15 cellular contexts compared by ENCODE assay signal in the genomic region with DNA sequence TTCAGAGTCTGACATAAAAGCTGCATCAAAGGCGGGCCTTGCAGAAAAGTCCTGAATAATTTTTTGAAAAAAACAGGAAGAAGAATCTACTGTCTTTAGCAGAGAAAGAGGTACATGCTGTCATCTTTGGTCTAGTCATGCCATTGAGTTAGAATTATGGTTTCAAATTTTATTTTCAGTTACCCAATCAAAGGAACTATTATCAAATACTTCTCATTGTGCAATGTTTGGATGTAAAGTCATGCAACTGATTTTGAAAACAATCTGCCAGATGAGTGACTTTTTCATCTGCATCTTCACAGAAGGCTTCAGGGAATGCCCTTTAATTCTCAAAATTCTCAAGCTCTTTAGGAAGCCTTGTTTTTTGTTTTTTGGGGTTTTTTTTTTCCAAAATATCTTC.
"Had no signal": no experiment of that assay in that cellular context is flagged by ENCODE, and none has a peak within 500 bp of the region (broad histone marks: within the 10 kb centered on the region; RNA-seq: fewer than 3 reads in every experiment).

No MANE protein-coding gene starts in this region.

- H3K4me3 Mint-ChIP-seq: activated B cell treated with CpG ODN at 0.5 μM for 24 hours; activated CD4-positive, alpha-beta memory T cell treated with anti-CD3 and anti-CD28 coated beads, Interleukin-2, amount 10 ng/mL, durations not matched to agents 7 days and 5 days; activated CD8-positive, alpha-beta memory T cell treated with anti-CD3 and anti-CD28 coated beads, Interleukin-2, amount 10 ng/mL, durations not matched to agents 7 days and 5 days; activated naive CD8-positive, alpha-beta T cell treated with anti-CD3 and anti-CD28 coated beads for 36 hours; effector memory CD8-positive, alpha-beta T cell had no signal

- H3K36me3 ChIP-seq: heart right ventricle, tibial nerve had no signal

- H3K4me1 Mint-ChIP-seq: activated B cell treated with CpG ODN at 0.5 μM for 24 hours; activated CD4-positive, alpha-beta memory T cell treated with anti-CD3 and anti-CD28 coated beads, Interleukin-2, amount 10 ng/mL, durations not matched to agents 7 days and 5 days; activated CD8-positive, alpha-beta memory T cell treated with anti-CD3 and anti-CD28 coated beads, Interleukin-2, amount 10 ng/mL, durations not matched to agents 7 days and 5 days; activated naive CD8-positive, alpha-beta T cell treated with anti-CD3 and anti-CD28 coated beads for 36 hours had no signal

- H3K27ac Mint-ChIP-seq: activated B cell treated with CpG ODN at 0.5 μM for 24 hours; activated CD4-positive, alpha-beta memory T cell treated with anti-CD3 and anti-CD28 coated beads, Interleukin-2, amount 10 ng/mL, durations not matched to agents 7 days and 5 days; activated CD8-positive, alpha-beta memory T cell treated with anti-CD3 and anti-CD28 coated beads, Interleukin-2, amount 10 ng/mL, durations not matched to agents 7 days and 5 days; activated naive CD8-positive, alpha-beta T cell treated with anti-CD3 and anti-CD28 coated beads for 36 hours; effector memory CD8-positive, alpha-beta T cell had no signal

- H3K27ac ChIP-seq: heart right ventricle had no signal

- H3K9me3 Mint-ChIP-seq: activated naive CD8-positive, alpha-beta T cell treated with anti-CD3 and anti-CD28 coated beads for 36 hours had no signal

- H3K36me3 Mint-ChIP-seq: activated CD8-positive, alpha-beta memory T cell treated with anti-CD3 and anti-CD28 coated beads, Interleukin-2, amount 10 ng/mL, durations not matched to agents 7 days and 5 days; activated naive CD8-positive, alpha-beta T cell treated with anti-CD3 and anti-CD28 coated beads for 36 hours had no signal

- H3K27me3 Mint-ChIP-seq: activated B cell treated with CpG ODN at 0.5 μM for 24 hours; activated CD4-positive, alpha-beta memory T cell treated with anti-CD3 and anti-CD28 coated beads, Interleukin-2, amount 10 ng/mL, durations not matched to agents 7 days and 5 days; activated CD8-positive, alpha-beta memory T cell treated with anti-CD3 and anti-CD28 coated beads, Interleukin-2, amount 10 ng/mL, durations not matched to agents 7 days and 5 days; activated naive CD8-positive, alpha-beta T cell treated with anti-CD3 and anti-CD28 coated beads for 36 hours; effector memory CD8-positive, alpha-beta T cell had no signal

- H3K4me1 ChIP-seq: heart right ventricle, tibial nerve had no signal

- ATAC-seq: activated CD8-positive, alpha-beta memory T cell treated with anti-CD3 and anti-CD28 coated beads, Interleukin-2, amount 10 ng/mL, durations not matched to agents 7 days and 5 days; effector memory CD8-positive, alpha-beta T cell; heart right ventricle; left ventricle myocardium superior had no signal

- H3K4me3 ChIP-seq: heart right ventricle, tibial nerve had no signal

- DNase-seq: activated B cell treated with CpG ODN at 0.5 μM for 24 hours; activated CD4-positive, alpha-beta memory T cell treated with anti-CD3 and anti-CD28 coated beads, Interleukin-2, amount 10 ng/mL, durations not matched to agents 7 days and 5 days; activated CD4-positive, alpha-beta T cell treated with anti-CD3 and anti-CD28 coated beads for 48 hours; activated CD8-positive, alpha-beta memory T cell treated with anti-CD3 and anti-CD28 coated beads, Interleukin-2, amount 10 ng/mL, durations not matched to agents 7 days and 5 days; activated naive CD8-positive, alpha-beta T cell treated with anti-CD3 and anti-CD28 coated beads for 36 hours; amygdala; effector memory CD8-positive, alpha-beta T cell; heart right ventricle; left ventricle myocardium superior; occipital lobe; stimulated activated CD4-positive, alpha-beta T cell treated with anti-CD3 and anti-CD28 coated beads, Interleukin-12 subunit alpha, Interleukin-12 subunit beta, amount 100 ng/mL, for 4 hours; stimulated activated CD4-positive, alpha-beta T cell treated with anti-CD3 and anti-CD28 coated beads, Interleukin-1b, Interleukin-23, amount 100 ng/mL, for 48 hours; stimulated activated naive CD4-positive, alpha-beta T cell treated with Interleukin-2 at 50 U/mL for 16 hours; substantia nigra had no signal

- H3K27me3 ChIP-seq: heart right ventricle, tibial nerve had no signal

- H3K9me3 ChIP-seq: tibial nerve had no signal
